8 cellular contexts compared by ENCODE assay signal in genomic region chr14:50830932-50831703, GRCh38.
A peak's percentile ranks its signal among the peaks of the same experiment; 100 is the strongest.
DNase-seq lines count a peak whose midpoint lies in the region; ATAC-seq and TF ChIP-seq lines count a peak whose summit lies in the region.

NIN (minus strand) TSS chr14:50831162; CDS start chr14:50822056, 9,106 bp downstream.

- ATAC-seq in GM18858 (IDR thresholded peaks at IDR 0.05; ENCODE audit: unreplicated experiment) (peak; percentile 67), HG03066 (IDR thresholded peaks at IDR 0.05; ENCODE audit: low read depth, unreplicated experiment) (peak; percentile 71)

- H3K27ac ChIP-seq in layer of hippocampus (ENCODE audit: low read depth, low read length), result peak within 1 kb of the TSS; percentile 86

- no peaks in the 10 kb centered on the region for H3K27me3 ChIP-seq in layer of hippocampus (ENCODE audit: control insufficient read depth, insufficient read depth, low read length)

- TF ChIP-seq CTCF in choroid plexus epithelial cell (conservative IDR thresholded peaks at IDR 0.05; ENCODE audit: low read depth, low read length), result no peak

- DNase-seq in ACHN (peak; percentile 82), NCI-H2227 (lab: John Stamatoyannopoulos, UW; ENCODE audit: unreplicated experiment) (peak; percentile 91), choroid plexus epithelial cell (ENCODE audit: low read depth) (peak; percentile 81)
- peak; percentile 79 for DNase-seq in activated CD4-positive, CD25-positive, alpha-beta regulatory T cell treated with anti-CD3 and anti-CD28 coated beads, Interleukin-2, amount 50 U/mL, for 72 hours
- peak; percentile 68 for DNase-seq in stimulated activated CD4-positive, alpha-beta T cell treated with anti-CD3 and anti-CD28 coated beads, Interleukin-1b, Interleukin-23, amount 100 ng/mL, for 48 hours

- peak within 1 kb of the TSS; percentile 80 for H3K4me3 ChIP-seq in choroid plexus epithelial cell (ENCODE audit: low read depth, low read length)

- in situ Hi-C loops in ACHN (cut with HindIII; ENCODE audit: low pct_ligation_motif_present, low pct_unique_long_range_greater_than_20kb, low sequenced_read_pairs), result no loop called here

Comparison
In these comparisons a context has a peak if more than half of its experiments do, and no peak if none do; other contexts are left out.
1. Peak in every context shown above with its lines: DNase-seq, ATAC-seq, H3K4me3 ChIP-seq and H3K27ac ChIP-seq.